In genomic region chr1:230499496-230499895, GRCh38 we compare ENCODE assay signal across 22 cellular contexts.
DNase-seq lines count a peak whose midpoint lies in the region; ATAC-seq and TF ChIP-seq lines count a peak whose summit lies in the region.
"Had no signal": no experiment of that assay in that cellular context is flagged by ENCODE, and none has a peak within 500 bp of the region (broad histone marks: within the 10 kb centered on the region; RNA-seq: fewer than 3 reads in every experiment).

No MANE protein-coding gene starts in this region.

- TF ChIP-seq CTCF in VCaP (conservative IDR thresholded peaks at IDR 0.05): no peak

- peak overlapping the region; percentile 90 for H3K27ac ChIP-seq in VCaP
- H3K27ac ChIP-seq: BLaER1 had no signal

- no peak for ATAC-seq in GM18511 (IDR thresholded peaks at IDR 0.05; ENCODE audit: unreplicated experiment)
- ATAC-seq: GM12878 had no signal

- DNase-seq in putamen (ENCODE audit: low spot score) (peak; percentile 51), NCI-H69 (lab: John Stamatoyannopoulos, UW) (no peak), NCI-H510A treated with DMSO at 0.1 percent for 48 hours (lab: John Stamatoyannopoulos, UW) (no peak)
- DNase-seq: 8988T; ACHN; BE2C; C1 segment of cervical spinal cord; CD4-positive, alpha-beta memory T cell; CD4-positive, CD25-positive, alpha-beta regulatory T cell; CD8-positive, alpha-beta memory T cell; COR-L47; DMS 273 treated with DMSO at 0.1 percent for 48 hours; DMS153; DMS53; DMS79; DND-41; EL; GDM1 had no signal
